In genomic region chr1:90810681-90811080, GRCh38 we compare ENCODE assay signal across 29 cellular contexts.
"Had no signal": no experiment of that assay in that cellular context is flagged by ENCODE, and none has a peak within 500 bp of the region (broad histone marks: within the 10 kb centered on the region; RNA-seq: fewer than 3 reads in every experiment).

No MANE protein-coding gene starts in this region.

- H3K27me3 ChIP-seq: adrenal gland, ascending aorta, body of pancreas, brain microvascular endothelial cell, breast epithelium, cardiac muscle cell had no signal

- DNase-seq: activated effector memory CD4-positive, alpha-beta T cell treated with anti-CD3 and anti-CD28 coated beads, Interleukin-2, amount 50 U/mL, for 16 hours; activated effector memory CD4-positive, alpha-beta T cell treated with Interleukin-2 at 50 U/mL for 16 hours; activated gamma-delta T cell; activated gamma-delta T cell treated with Interleukin-2 at 50 U/mL for 16 hours; activated naive CD4-positive, alpha-beta T cell; activated naive CD4-positive, alpha-beta T cell treated with anti-CD3 and anti-CD28 coated beads for 36 hours; activated naive CD4-positive, alpha-beta T cell treated with anti-CD3 and anti-CD28 coated beads, Interleukin-2, amount 10 ng/mL, durations not matched to agents 7 days and 5 days; activated naive CD4-positive, alpha-beta T cell treated with anti-CD3 and anti-CD28 coated beads, Interleukin-2, amount 50 U/mL, for 16 hours; activated naive CD4-positive, alpha-beta T cell treated with Interleukin-2 at 50 U/mL for 16 hours; activated naive CD8-positive, alpha-beta T cell treated with anti-CD3 and anti-CD28 coated beads for 36 hours; activated naive CD8-positive, alpha-beta T cell treated with anti-CD3 and anti-CD28 coated beads, Interleukin-2, amount 10 ng/mL, durations not matched to agents 7 days and 5 days; activated naive CD8-positive, alpha-beta T cell treated with anti-CD3 and anti-CD28 coated beads, Interleukin-2, amount 50 U/mL, for 24 hours; activated T-cell treated with anti-CD3 and anti-CD28 coated beads, Interleukin-2, amount 50 U/mL, for 4 hours; activated T-cell treated with anti-CD3 and anti-CD28 coated beads, Interleukin-2, amount 50 U/mL, for 48 hours; activated T-cell treated with anti-CD3 and anti-CD28 coated beads, Interleukin-2, amount 50 U/mL, for 72 hours; adrenal gland; amniotic stem cell; aorta; body of pancreas; brain microvascular endothelial cell; central memory CD4-positive, alpha-beta T cell had no signal

- H3K36me3 ChIP-seq: adrenal gland, ascending aorta, brain microvascular endothelial cell, breast epithelium, cardiac muscle cell had no signal

- H3K4me3 ChIP-seq: adrenal gland, ascending aorta, body of pancreas, breast epithelium, cardiac muscle cell had no signal

- FAIRE-seq: astrocyte, bronchial epithelial cell, colon had no signal

- ATAC-seq: activated naive CD4-positive, alpha-beta T cell treated with anti-CD3 and anti-CD28 coated beads, Interleukin-2, amount 50 U/mL, for 72 hours; activated naive CD8-positive, alpha-beta T cell treated with anti-CD3 and anti-CD28 coated beads, Interleukin-2, amount 50 U/mL, for 24 hours; activated T-cell treated with anti-CD3 and anti-CD28 coated beads, Interleukin-2, amount 50 U/mL, for 4 hours; activated T-cell treated with anti-CD3 and anti-CD28 coated beads, Interleukin-2, amount 50 U/mL, for 72 hours; activated T-helper 17 cell treated with anti-CD3 and anti-CD28 coated beads, Interleukin-2, amount 50 U/mL, for 72 hours; body of pancreas had no signal

- H3K9me3 ChIP-seq: adrenal gland, body of pancreas, breast epithelium had no signal

- H3K27ac ChIP-seq: adrenal gland, ascending aorta, body of pancreas, brain microvascular endothelial cell, breast epithelium, cardiac muscle cell had no signal

- H3K4me1 ChIP-seq: adrenal gland, ascending aorta, body of pancreas, breast epithelium had no signal
